ENCODE assay signal across 8 cellular contexts in genomic region chr1:186304982-186305949, GRCh38. TPM values are rescaled to one million over a fixed set of nuclear protein-coding genes. Genes with fewer than 3 reads are reported as not detected.
A peak's percentile ranks its signal among the peaks of the same experiment; 100 is the strongest.
DNase-seq lines count a peak whose midpoint lies in the region; ATAC-seq, FAIRE-seq and TF ChIP-seq lines count a peak whose summit lies in the region.

No MANE protein-coding gene starts in this region.

- FAIRE-seq in D721Med (lab: Jason Lieb, UNC) = peak; percentile 95

- no peak overlapping the region for H3K27ac ChIP-seq in Panc1 (ENCODE audit: low read length)
- no peak overlapping the region for H3K27ac ChIP-seq in parathyroid adenoma
- H3K27ac ChIP-seq in aorta (ENCODE audit: low read depth in 1 of 2, low read length in 2 of 2) = no peak overlapping the region

- CTCF ChIA-PET in Panc1 (lab: Charles Lee) = no interaction called here

- intact Hi-C loops in Panc1 (cut with micrococcal nuclease; ENCODE audit: unreplicated experiment) (no loop called here), aorta (cut with DNase I) (no loop called here)

- no peak for DNase-seq in D721Med (ENCODE audit: insufficient read length, low spot score)
- DNase-seq in Panc1 (ENCODE audit: low read depth, low spot score) = peak; percentile 25
- no peak for DNase-seq in endothelial cell (ENCODE audit: low spot score)
- no peak for DNase-seq in activated T-cell treated with anti-CD3 and anti-CD28 coated beads, Interleukin-2, amount 50 U/mL, for 1 hour
- no peak for DNase-seq in aorta

- no peaks in the 10 kb centered on the region for H3K79me2 ChIP-seq in parathyroid adenoma

- in situ Hi-C loops in Panc1 (cut with HindIII; ENCODE audit: low pct_unique_long_range_greater_than_20kb, low sequenced_read_pairs) = no loop called here

- no peak overlapping the region for H3K4me2 ChIP-seq in parathyroid adenoma (ENCODE audit: low read length)

- POLR2A ChIA-PET in Panc1 (lab: Charles Lee) = no interaction called here

- peaks cover 6% of the 10 kb centered on the region for H3K4me1 Mint-ChIP-seq in endothelial cell (ENCODE audit: unreplicated experiment)

- BruUV-seq in Panc1 (replicated peaks; lab: Mats Ljungman, UMichigan) = no TSS peak

- 34 to 41% methylated on average over 6 of the region's 6 CpGs for WGBS in aorta, 2 donors

- ATAC-seq in GM18873 (IDR thresholded peaks at IDR 0.05; ENCODE audit: low FRiP score, unreplicated experiment) = peak; percentile 58
- peak; percentile 65 for ATAC-seq in HG03280 (IDR thresholded peaks at IDR 0.05; ENCODE audit: unreplicated experiment)
- no peak for ATAC-seq in Panc1
- no peak for ATAC-seq in aorta (ENCODE audit: low FRiP score)

- H3K27me3 Mint-ChIP-seq in endothelial cell (ENCODE audit: unreplicated experiment) = no peaks in the 10 kb centered on the region

- H3K36me3 Mint-ChIP-seq in endothelial cell (ENCODE audit: low read depth, unreplicated experiment) = no peaks in the 10 kb centered on the region

- H3K9ac ChIP-seq in parathyroid adenoma = no peak overlapping the region

- no peak overlapping the region for H2AFZ ChIP-seq in parathyroid adenoma

- no peak overlapping the region for H3K4me3 Mint-ChIP-seq in endothelial cell (ENCODE audit: unreplicated experiment)

- H3K9me3 Mint-ChIP-seq in endothelial cell (ENCODE audit: unreplicated experiment) = no peaks in the 10 kb centered on the region

- TF ChIP-seq CTCF in D721Med (IDR thresholded peaks at IDR 0.05; ENCODE audit: insufficient read depth, missing control alignments) (peak; percentile 69), Panc1 (IDR thresholded peaks at IDR 0.05) (peak; percentile 61; the same call in 1 of the 2 replicates), endothelial cell (IDR thresholded peaks at IDR 0.05; ENCODE audit: unreplicated experiment) (peak; percentile 15), parathyroid adenoma (IDR thresholded peaks at IDR 0.05) (peak; percentile 24)

- H3K36me3 ChIP-seq in Panc1 (ENCODE audit: control insufficient read depth, insufficient read depth, low read length) (no peaks in the 10 kb centered on the region; the same call in 1 of the 2 replicates), parathyroid adenoma (ENCODE audit: control insufficient read depth, insufficient read depth, low read length) (no peaks in the 10 kb centered on the region), aorta (ENCODE audit: control insufficient read depth in 1 of 2, insufficient read depth in 2 of 2, low read length in 1 of 2) (no peaks in the 10 kb centered on the region)

- no peaks in the 10 kb centered on the region for H3K27me3 ChIP-seq in Panc1 (ENCODE audit: control insufficient read depth, insufficient read depth, low read length)
- H3K27me3 ChIP-seq in parathyroid adenoma (ENCODE audit: control insufficient read depth, insufficient read depth, low read length) = no peaks in the 10 kb centered on the region
- H3K27me3 ChIP-seq in aorta (ENCODE audit: control insufficient read depth in 1 of 2, insufficient read depth in 2 of 2, low read length in 1 of 2) = no peaks in the 10 kb centered on the region

- H3K4me3 ChIP-seq in Panc1 (ENCODE audit: low read depth in 2 of 2, low read length in 2 of 2) = no peak overlapping the region
- H3K4me3 ChIP-seq in parathyroid adenoma (ENCODE audit: low read depth, low read length) = no peak overlapping the region
- no peak overlapping the region for H3K4me3 ChIP-seq in aorta (ENCODE audit: low read length in 2 of 2)

- no peaks in the 10 kb centered on the region for H3K4me1 ChIP-seq in Panc1 (ENCODE audit: control insufficient read depth, insufficient read depth, low read length)
- H3K4me1 ChIP-seq in parathyroid adenoma = no peaks in the 10 kb centered on the region
- no peaks in the 10 kb centered on the region for H3K4me1 ChIP-seq in aorta (ENCODE audit: control insufficient read depth in 1 of 2, insufficient read depth in 2 of 2, low read length in 2 of 2)

- no peak overlapping the region for H3K27ac Mint-ChIP-seq in endothelial cell (ENCODE audit: unreplicated experiment)

- no peaks in the 10 kb centered on the region for H3K9me3 ChIP-seq in Panc1 (ENCODE audit: control insufficient read depth, insufficient read depth, low read depth, low read length)
- H3K9me3 ChIP-seq in parathyroid adenoma (ENCODE audit: control insufficient read depth, low read length) = no peaks in the 10 kb centered on the region
- H3K9me3 ChIP-seq in aorta (ENCODE audit: control insufficient read depth, low read length) = no peaks in the 10 kb centered on the region

RNA-seq across cellular contexts. Expression of gene PRG4, which starts 9.2 kb away (rescaled TPM):
- total RNA-seq in Panc1 (2021; ENCODE audit: unreplicated experiment) = 0.23 TPM
- not detected for polyA plus RNA-seq in Panc1 (2012; ENCODE audit: insufficient read length)
- not detected for total RNA-seq in endothelial cell (ENCODE audit: unreplicated experiment)
- 10 to 100 TPM in 1 of 2 donors, 1 to 10 TPM in 1; 4.2 to 41.7 TPM for total RNA-seq in aorta
- polyA plus RNA-seq in aorta = under 1 TPM; 0.13 to 0.28 TPM

Comparison
In these comparisons a context has a peak if more than half of its experiments do, and no peak if none do; other contexts are left out.
1. CTCF ChIP-seq: peak in every context shown above with its lines; median percentile 69 in D721Med; 61 in Panc1; 24 in parathyroid adenoma; 15 in endothelial cell.
2. ATAC-seq: peak in GM18873 (single experiment) and HG03280 (single experiment); none in Panc1 (single experiment) and aorta (single experiment).